In genomic region chr3:134675726-134676252, GRCh38 we compare ENCODE assay signal across 18 cellular contexts. TPM values are rescaled to one million over a fixed set of nuclear protein-coding genes. Genes with fewer than 3 reads are reported as not detected.
DNase-seq lines count a peak whose midpoint lies in the region; ATAC-seq and TF ChIP-seq lines count a peak whose summit lies in the region.
"Had no signal": no experiment of that assay in that cellular context is flagged by ENCODE, and none has a peak within 500 bp of the region (broad histone marks: within the 10 kb centered on the region; RNA-seq: fewer than 3 reads in every experiment).

No MANE protein-coding gene starts in this region.

- no peak for TF ChIP-seq POLR2A in IMR-90 (IDR thresholded peaks at IDR 0.05; ENCODE audit: low read depth, low read length)

- H3K56ac ChIP-seq in IMR-90 (ENCODE audit: extremely low read depth, insufficient read depth, low read length) = no peak overlapping the region

- H3K14ac ChIP-seq in IMR-90 (replicated peaks; ENCODE audit: low read depth, low read length) = no peak overlapping the region

- H3K36me3 ChIP-seq in IMR-90 (ENCODE audit: control insufficient read depth, insufficient read depth, low read length) = no peaks in the 10 kb centered on the region
- H3K36me3 ChIP-seq: BLaER1 treated with 17β-estradiol and CSF1 and Interleukin-3, amounts not matched to agents 10 nM and 100 nM had no signal

- dilution Hi-C loops in IMR-90 (cut with HindIII; ENCODE audit: low sequenced_read_pairs, unreplicated experiment) = no loop called here

- H3K4me1 ChIP-seq in IMR-90 (ENCODE audit: control insufficient read depth, insufficient read depth, low read length) = no peaks in the 10 kb centered on the region
- H3K4me1 ChIP-seq: BLaER1 treated with 17β-estradiol and CSF1 and Interleukin-3, amounts not matched to agents 10 nM and 100 nM had no signal

- peaks cover 13% of the 10 kb centered on the region for H3K27me3 Mint-ChIP-seq in glutamatergic neuron (ENCODE audit: unreplicated experiment)

- H2BK20ac ChIP-seq in IMR-90 (ENCODE audit: low read depth, low read length) = no peak overlapping the region

- no peaks in the 10 kb centered on the region for H3K79me1 ChIP-seq in IMR-90 (ENCODE audit: low read depth in 1 of 2, low read length in 2 of 2)

- H3K4me2 ChIP-seq in IMR-90 (ENCODE audit: low read depth, low read length) = no peak overlapping the region
- H3K4me2 ChIP-seq: BLaER1 treated with 17β-estradiol and CSF1 and Interleukin-3, amounts not matched to agents 10 nM and 100 nM; KMS-11; PC-9 had no signal

- no peak overlapping the region for H4K91ac ChIP-seq in IMR-90 (ENCODE audit: insufficient read depth, low read depth, low read length)

- no peak overlapping the region for H2BK15ac ChIP-seq in IMR-90 (ENCODE audit: low read depth, low read length)

- no peak for TF ChIP-seq RAD21 in IMR-90 (IDR thresholded peaks at IDR 0.05; ENCODE audit: low read length)

- H3K23ac ChIP-seq in IMR-90 (ENCODE audit: low read depth, low read length) = no peak overlapping the region

- no peaks in the 10 kb centered on the region for H3K4me1 Mint-ChIP-seq in glutamatergic neuron (ENCODE audit: low read depth, unreplicated experiment)

- peaks cover 7% of the 10 kb centered on the region for H3K27me3 ChIP-seq in IMR-90 (ENCODE audit: control insufficient read depth, insufficient read depth, low read length)
- H3K27me3 ChIP-seq: BLaER1 treated with 17β-estradiol and CSF1 and Interleukin-3, amounts not matched to agents 10 nM and 100 nM had no signal

- CTCF ChIA-PET in IMR-90 (lab: Yijun Ruan, JAX) = no interaction called here

- intact Hi-C loops in IMR-90 (cut with micrococcal nuclease) = no loop called here

- no CpG with 5 or more reads among the region's 3 CpGs for WGBS in IMR-90 (ENCODE audit: extremely low coverage in 2 of 2, insufficient read length in 1 of 2), 2 experiments

- no peak overlapping the region for H4K5ac ChIP-seq in IMR-90 (ENCODE audit: low read depth, low read length)

- no peak overlapping the region for H3K27ac ChIP-seq in IMR-90 (ENCODE audit: insufficient read depth, low read length)
- H3K27ac ChIP-seq: BLaER1 treated with 17β-estradiol and CSF1 and Interleukin-3, amounts not matched to agents 10 nM and 100 nM; KMS-11; PC-9 had no signal

- POLR2A ChIA-PET in IMR-90 (lab: Charles Lee; ENCODE audit: unreplicated experiment) = no interaction called here

- H3K9me1 ChIP-seq in IMR-90 (ENCODE audit: insufficient read depth, low read length) = no peaks in the 10 kb centered on the region

- no peak overlapping the region for H3K4me3 Mint-ChIP-seq in glutamatergic neuron (ENCODE audit: unreplicated experiment)
- H3K4me3 Mint-ChIP-seq: CD8-positive, alpha-beta T cell; H9 had no signal

- H2BK5ac ChIP-seq in IMR-90 (ENCODE audit: low read depth, low read length, poor library complexity, severe bottlenecking) = no peak overlapping the region

- H3K9me3 ChIP-seq in IMR-90 (ENCODE audit: control insufficient read depth, insufficient read depth, low read length) = peaks cover 8% of the 10 kb centered on the region

- peaks cover 7% of the 10 kb centered on the region for H3K9me3 Mint-ChIP-seq in glutamatergic neuron (ENCODE audit: unreplicated experiment)

- H3K4me3 ChIP-seq in IMR-90 (ENCODE audit: insufficient read depth, low read depth, low read length) = no peak overlapping the region
- H3K4me3 ChIP-seq in astrocyte of the spinal cord (ENCODE audit: low read depth, low read length) = no peak overlapping the region
- H3K4me3 ChIP-seq: BLaER1 treated with 17β-estradiol and CSF1 and Interleukin-3, amounts not matched to agents 10 nM and 100 nM; PC-9 had no signal

- in situ Hi-C loops in IMR-90 (cut with MboI; ENCODE audit: low sequenced_read_pairs) = no loop called here
- in situ Hi-C loops in astrocyte of the spinal cord (cut with HindIII; ENCODE audit: low sequenced_read_pairs) = no loop called here

- no peak for TF ChIP-seq CTCF in IMR-90 (conservative IDR thresholded peaks at IDR 0.05; ENCODE audit: low read depth, low read length)
- no peak for TF ChIP-seq CTCF in astrocyte of the spinal cord (IDR thresholded peaks at IDR 0.05; ENCODE audit: low read depth, low read length)
- TF ChIP-seq CTCF in glutamatergic neuron (IDR thresholded peaks at IDR 0.05; ENCODE audit: partially characterized antibody, unreplicated experiment) = no peak

- BruUV-seq in IMR-90 (replicated peaks; lab: Mats Ljungman, UMichigan) = no TSS peak

- no peak overlapping the region for H3K27ac Mint-ChIP-seq in glutamatergic neuron (ENCODE audit: unreplicated experiment)
- H3K27ac Mint-ChIP-seq: CD8-positive, alpha-beta T cell; H9 had no signal

- H3K36me3 Mint-ChIP-seq in glutamatergic neuron (ENCODE audit: unreplicated experiment) = peaks cover 11% of the 10 kb centered on the region
- H3K36me3 Mint-ChIP-seq: CD8-positive, alpha-beta T cell had no signal

- no peak overlapping the region for H2BK120ac ChIP-seq in IMR-90 (ENCODE audit: low read depth, low read length)

- H3K9ac ChIP-seq in IMR-90 (ENCODE audit: low read depth, low read length) = no peak overlapping the region
- H3K9ac ChIP-seq: BLaER1 treated with 17β-estradiol and CSF1 and Interleukin-3, amounts not matched to agents 10 nM and 100 nM; KMS-11 had no signal

- no peak for ATAC-seq in IMR-90 (ENCODE audit: low read depth)
- ATAC-seq: CD8-positive, alpha-beta T cell had no signal

- H3K18ac ChIP-seq in IMR-90 (ENCODE audit: low read depth, low read length) = no peak overlapping the region

- no peak overlapping the region for H2AK5ac ChIP-seq in IMR-90 (ENCODE audit: low read depth, low read length)

- DNase-seq in NCI-H2171 treated with DMSO at 0.1 percent for 48 hours (lab: John Stamatoyannopoulos, UW) (peak; percentile 58), NCI-H2171 (lab: John Stamatoyannopoulos, UW) (no peak), IMR-90 (peak; percentile 41), astrocyte of the spinal cord (ENCODE audit: low read depth, low spot score) (peak; percentile 12), putamen (ENCODE audit: low spot score) (no peak), dermis blood vessel endothelial cell (no peak), glutamatergic neuron (no peak), AG08395 (ENCODE audit: low spot score) (no peak)
- DNase-seq: Calu3; CD8-positive, alpha-beta T cell; DMS79 treated with DMSO at 0.1 percent for 48 hours; H9; NCI-H1436 treated with DMSO at 0.1 percent for 48 hours; NCI-H2081; PC-9 had no signal

- no peak overlapping the region for H2AFZ ChIP-seq in IMR-90 (replicated peaks; ENCODE audit: low read length, poor library complexity)
- H2AFZ ChIP-seq: PC-9 had no signal

- no peak overlapping the region for H2AK9ac ChIP-seq in IMR-90 (replicated peaks; ENCODE audit: low read depth, low read length, poor library complexity)

- H3K4ac ChIP-seq in IMR-90 (ENCODE audit: low read depth, low read length) = no peak overlapping the region

- H4K20me1 ChIP-seq in IMR-90 (ENCODE audit: insufficient read depth, low read length) = no peaks in the 10 kb centered on the region
- H4K20me1 ChIP-seq: BLaER1 treated with 17β-estradiol and CSF1 and Interleukin-3, amounts not matched to agents 10 nM and 100 nM had no signal

- no peak overlapping the region for H4K8ac ChIP-seq in IMR-90 (ENCODE audit: low read depth in 2 of 2, low read length in 2 of 2)

TF ChIP-seq in IMR-90, 13 proteins besides CTCF, POLR2A, EP300 and RAD21:
- TF ChIP-seq MAFK (IDR thresholded peaks at IDR 0.05; ENCODE audit: low read depth, low read length) = peak; percentile 90
- no peak for TF ChIP-seq FOS (IDR thresholded peaks at IDR 0.05; ENCODE audit: low read depth, low read length)
TF ChIP-seq in IMR-90: peak in this region for 1.

RNA-seq across cellular contexts. Expression of gene KY, which starts 25.0 kb away (rescaled TPM):
- under 0.01 TPM in 2 replicates for total RNA-seq in IMR-90 (2012; rRNA removed)
- polyA plus RNA-seq in IMR-90 (2012; rRNA removed) = 0.04 and 0.09 TPM in 2 replicates
- polyA plus RNA-seq in IMR-90 (2012; cell fraction: cytosol; rRNA removed) = 0.02 TPM in 2 replicates
- polyA plus RNA-seq in IMR-90 (2012; cell fraction: nucleus; rRNA removed; ENCODE audit: low replicate concordance) = 0.02 and 0.04 TPM in 2 replicates
- total RNA-seq in dermis blood vessel endothelial cell = not detected in 2 replicates
- not detected for total RNA-seq in glutamatergic neuron (ENCODE audit: unreplicated experiment)
- total RNA-seq: Calu3; CD8-positive, alpha-beta T cell; H9; PC-9; T-helper 1 cell treated with Interleukin-12 subunit alpha and Interleukin-12 subunit beta and Interleukin-4 antibody, amounts not matched to agents 30 ng/mL and 1 ng/mL, for 36 hours had no signal

Comparison
In these comparisons a context has a peak if more than half of its experiments do, and no peak if none do; other contexts are left out.
1. DNase-seq: peak in NCI-H2171 treated with DMSO at 0.1 percent for 48 hours (single experiment), IMR-90 (single experiment) and astrocyte of the spinal cord (single experiment); none in NCI-H2171 (single experiment), putamen (single experiment), dermis blood vessel endothelial cell (single experiment), glutamatergic neuron (single experiment) and AG08395 (single experiment).